12 cellular contexts compared by ENCODE assay signal in genomic region chr17:39635614-39636176, GRCh38. TPM values are rescaled to one million over a fixed set of nuclear protein-coding genes. Genes with fewer than 3 reads are reported as not detected.
DNase-seq lines count a peak whose midpoint lies in the region; ATAC-seq and TF ChIP-seq lines count a peak whose summit lies in the region.
"Had no signal": no experiment of that assay in that cellular context is flagged by ENCODE, and none has a peak within 500 bp of the region (broad histone marks: within the 10 kb centered on the region; RNA-seq: fewer than 3 reads in every experiment).

No MANE protein-coding gene starts in this region.

- DNase-seq in activated naive CD4-positive, alpha-beta T cell treated with anti-CD3 and anti-CD28 coated beads, Interleukin-2, amount 10 ng/mL, durations not matched to agents 7 days and 5 days: no peak
- DNase-seq in activated naive CD4-positive, alpha-beta T cell treated with anti-CD3 and anti-CD28 coated beads, Interleukin-2, amount 50 U/mL, for 72 hours (ENCODE audit: low spot score in 2 of 2): no peak
- DNase-seq in T-cell (no peak), memory B cell (ENCODE audit: low spot score in 2 of 2) (no peak), type B pancreatic cell (ENCODE audit: extremely low spot score, unreplicated experiment) (no peak), NCI-H524 treated with DMSO at 0.1 percent for 48 hours (lab: John Stamatoyannopoulos, UW) (no peak), germinal center (ENCODE audit: low spot score) (no peak)
- DNase-seq: NCI-H187 treated with DMSO at 0.1 percent for 48 hours; stimulated activated CD4-positive, alpha-beta T cell treated with anti-CD3 and anti-CD28 coated beads, Interleukin-4, amount 100 ng/mL, for 4 hours had no signal

- TF ChIP-seq CTCF in type B pancreatic cell (conservative IDR thresholded peaks at IDR 0.05): no peak

- H3K36me3 Mint-ChIP-seq in activated naive CD4-positive, alpha-beta T cell treated with anti-CD3 and anti-CD28 coated beads, Interleukin-2, amount 10 ng/mL, durations not matched to agents 7 days and 5 days: peaks cover 9% of the 10 kb centered on the region
- H3K36me3 Mint-ChIP-seq in activated naive CD4-positive, alpha-beta T cell treated with anti-CD3 and anti-CD28 coated beads, Interleukin-2, amount 50 U/mL, for 72 hours: peaks cover 0 to 13% of the 10 kb centered on the region in 2 donors
- no peaks in the 10 kb centered on the region for H3K36me3 Mint-ChIP-seq in T-cell
- H3K36me3 Mint-ChIP-seq in memory B cell: no peaks in the 10 kb centered on the region
- no peaks in the 10 kb centered on the region for H3K36me3 Mint-ChIP-seq in type B pancreatic cell

- H3K27me3 Mint-ChIP-seq in activated naive CD4-positive, alpha-beta T cell treated with anti-CD3 and anti-CD28 coated beads, Interleukin-2, amount 10 ng/mL, durations not matched to agents 7 days and 5 days: peaks cover 34% of the 10 kb centered on the region
- H3K27me3 Mint-ChIP-seq in T-cell: peaks cover 8 to 9% of the 10 kb centered on the region in 2 donors
- H3K27me3 Mint-ChIP-seq in memory B cell: peaks cover 9% of the 10 kb centered on the region
- H3K27me3 Mint-ChIP-seq in type B pancreatic cell: peaks cover 11% of the 10 kb centered on the region

- no peak for ATAC-seq in activated naive CD4-positive, alpha-beta T cell treated with anti-CD3 and anti-CD28 coated beads, Interleukin-2, amount 50 U/mL, for 72 hours
- ATAC-seq in T-cell (replicated peaks in 1 of 4) (no peak), memory B cell (ENCODE audit: low read depth) (no peak), GM21723 (IDR thresholded peaks at IDR 0.05; ENCODE audit: unreplicated experiment) (no peak)

- H3K27ac Mint-ChIP-seq in activated naive CD4-positive, alpha-beta T cell treated with anti-CD3 and anti-CD28 coated beads, Interleukin-2, amount 10 ng/mL, durations not matched to agents 7 days and 5 days: no peak overlapping the region
- peak overlapping the region in 1 of 2 donors; percentile 87 for H3K27ac Mint-ChIP-seq in activated naive CD4-positive, alpha-beta T cell treated with anti-CD3 and anti-CD28 coated beads, Interleukin-2, amount 50 U/mL, for 72 hours
- H3K27ac Mint-ChIP-seq in T-cell: peak overlapping the region; percentile 63 to 94
- H3K27ac Mint-ChIP-seq in memory B cell: peak overlapping the region; percentile 53
- H3K27ac Mint-ChIP-seq in type B pancreatic cell: no peak overlapping the region

- no peaks in the 10 kb centered on the region for H3K9me3 Mint-ChIP-seq in activated naive CD4-positive, alpha-beta T cell treated with anti-CD3 and anti-CD28 coated beads, Interleukin-2, amount 10 ng/mL, durations not matched to agents 7 days and 5 days
- H3K9me3 Mint-ChIP-seq in activated naive CD4-positive, alpha-beta T cell treated with anti-CD3 and anti-CD28 coated beads, Interleukin-2, amount 50 U/mL, for 72 hours: no peaks in the 10 kb centered on the region
- H3K9me3 Mint-ChIP-seq in T-cell: no peaks in the 10 kb centered on the region
- no peaks in the 10 kb centered on the region for H3K9me3 Mint-ChIP-seq in memory B cell
- H3K9me3 Mint-ChIP-seq in type B pancreatic cell: no peaks in the 10 kb centered on the region

- H3K4me1 Mint-ChIP-seq in activated naive CD4-positive, alpha-beta T cell treated with anti-CD3 and anti-CD28 coated beads, Interleukin-2, amount 10 ng/mL, durations not matched to agents 7 days and 5 days: peaks cover 55% of the 10 kb centered on the region
- H3K4me1 Mint-ChIP-seq in T-cell: peaks cover 50 to 67% (median 52%) of the 10 kb centered on the region in 3 donors
- H3K4me1 Mint-ChIP-seq in memory B cell: peaks cover 34% of the 10 kb centered on the region
- H3K4me1 Mint-ChIP-seq in type B pancreatic cell (ENCODE audit: unreplicated experiment): peaks cover 34% of the 10 kb centered on the region

- peak overlapping the region; percentile 19 for H3K4me3 Mint-ChIP-seq in activated naive CD4-positive, alpha-beta T cell treated with anti-CD3 and anti-CD28 coated beads, Interleukin-2, amount 10 ng/mL, durations not matched to agents 7 days and 5 days
- H3K4me3 Mint-ChIP-seq in T-cell (peak overlapping the region; percentile 31 to 94 (median 92)), memory B cell (peak overlapping the region; percentile 86), type B pancreatic cell (peak overlapping the region; percentile 91)

- POLR2A ChIA-PET in T-cell (lab: Charles Lee): no interaction called here

- CTCF ChIA-PET in activated naive CD4-positive, alpha-beta T cell treated with anti-CD3 and anti-CD28 coated beads, Interleukin-2, amount 10 ng/mL, durations not matched to agents 7 days and 5 days (lab: Charles Lee): interaction anchor here (1.2 to 6.8 kb wide), 5 partner anchors 11 to 70 kb away, joined by 3 to 56 read pairs (median 12); no protein-coding TSS in a partner anchor
- CTCF ChIA-PET in T-cell (lab: Charles Lee): interaction anchor here (0.6 to 5.7 kb wide), 4 partner anchors 13 to 63 kb away, joined by 3 to 40 read pairs (median 4); no protein-coding TSS in a partner anchor

RNA-seq across cellular contexts. Expression of gene STARD3, which starts 1.2 kb away (rescaled TPM):
- total RNA-seq in activated naive CD4-positive, alpha-beta T cell treated with anti-CD3 and anti-CD28 coated beads, Interleukin-2, amount 50 U/mL, for 72 hours: 10 to 100 TPM; 62.7 to 80.6 TPM
- total RNA-seq in T-cell (100 to 1,000 TPM in 2 of 5 donors, 10 to 100 TPM in 3; 81.3 to 146 (median 99.7) TPM), type B pancreatic cell (ENCODE audit: low replicate concordance) (52.0 and 62.0 TPM in 2 replicates)

RNA-seq across cellular contexts. Expression of gene PPP1R1B, which starts 8.9 kb away (rescaled TPM):
- total RNA-seq in activated naive CD4-positive, alpha-beta T cell treated with anti-CD3 and anti-CD28 coated beads, Interleukin-2, amount 50 U/mL, for 72 hours: under 1 TPM in 1 of 2 donors, not detected in 1; 0.16 TPM
- under 1 TPM in 4 of 5 donors, not detected in 1; 0.12 to 0.35 (median 0.18) TPM for total RNA-seq in T-cell
- total RNA-seq in type B pancreatic cell (ENCODE audit: low replicate concordance): 1.8 and 3.7 TPM in 2 replicates
- total RNA-seq: fibroblast of villous mesenchyme had no signal

RNA-seq across cellular contexts. Expression of gene NEUROD2, which starts 28.0 kb away (rescaled TPM):
- total RNA-seq in activated naive CD4-positive, alpha-beta T cell treated with anti-CD3 and anti-CD28 coated beads, Interleukin-2, amount 50 U/mL, for 72 hours: not detected
- total RNA-seq in T-cell (not detected), type B pancreatic cell (ENCODE audit: low replicate concordance) (not detected in 2 replicates)
- total RNA-seq: chondrocyte, fibroblast of villous mesenchyme had no signal

RNA-seq across cellular contexts. Expression of gene TCAP, which starts 29.5 kb away (rescaled TPM):
- total RNA-seq in activated naive CD4-positive, alpha-beta T cell treated with anti-CD3 and anti-CD28 coated beads, Interleukin-2, amount 50 U/mL, for 72 hours: 1 to 10 TPM; 2.3 to 3.0 TPM
- total RNA-seq in T-cell: 1 to 10 TPM; 2.2 to 7.8 (median 6.6) TPM
- 1.5 and 2.4 TPM in 2 replicates for total RNA-seq in type B pancreatic cell (ENCODE audit: low replicate concordance)
- total RNA-seq: fibroblast of villous mesenchyme had no signal

RNA-seq across cellular contexts. Expression of gene PNMT, which starts 32.6 kb away (rescaled TPM):
- total RNA-seq in activated naive CD4-positive, alpha-beta T cell treated with anti-CD3 and anti-CD28 coated beads, Interleukin-2, amount 50 U/mL, for 72 hours: under 1 TPM in 1 of 2 donors, not detected in 1; 0.64 TPM
- under 1 TPM in 3 of 5 donors, not detected in 2; 0.35 to 0.56 (median 0.47) TPM for total RNA-seq in T-cell
- total RNA-seq in type B pancreatic cell (ENCODE audit: low replicate concordance): 3.3 and 5.4 TPM in 2 replicates
- total RNA-seq: fibroblast of villous mesenchyme had no signal

Comparison
In these comparisons a context has a peak if more than half of its experiments do, and no peak if none do; other contexts are left out.
1. H3K27ac Mint-ChIP-seq: peak in T-cell (2 of 2) and memory B cell (single experiment); none in activated naive CD4-positive, alpha-beta T cell treated with anti-CD3 and anti-CD28 coated beads, Interleukin-2, amount 10 ng/mL, durations not matched to agents 7 days and 5 days (single experiment) and type B pancreatic cell (single experiment).
2. H3K4me3 Mint-ChIP-seq: peak in every context shown above with its lines; median percentile 92 in T-cell; 91 in type B pancreatic cell; 86 in memory B cell; 19 in activated naive CD4-positive, alpha-beta T cell treated with anti-CD3 and anti-CD28 coated beads, Interleukin-2, amount 10 ng/mL, durations not matched to agents 7 days and 5 days.